Comparison of ENCODE assay signal across 16 cellular contexts in the genomic region with DNA sequence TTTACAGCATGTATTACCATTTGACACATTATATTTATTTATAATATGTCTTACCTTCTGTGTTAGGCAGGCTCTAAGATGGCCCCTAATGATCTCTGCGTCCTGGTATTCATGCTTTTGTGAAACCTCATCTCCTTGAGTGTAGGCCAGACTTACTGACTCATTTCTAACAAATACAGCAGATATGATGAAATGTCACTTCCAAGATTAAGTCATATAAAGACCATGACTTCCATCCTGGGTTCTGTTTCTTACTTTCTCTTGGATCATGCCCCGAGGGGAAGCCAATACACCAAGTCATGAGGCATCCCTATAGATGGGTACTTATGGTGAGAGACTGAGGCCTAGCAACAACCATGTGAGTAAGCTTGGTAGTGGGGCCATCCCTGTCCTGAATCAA. TPM values are rescaled to one million over a fixed set of nuclear protein-coding genes. Genes with fewer than 3 reads are reported as not detected.
A peak's percentile ranks its signal among the peaks of the same experiment; 100 is the strongest.
DNase-seq lines count a peak whose midpoint lies in the region; ATAC-seq and TF ChIP-seq lines count a peak whose summit lies in the region.
"Had no signal": no experiment of that assay in that cellular context is flagged by ENCODE, and none has a peak within 500 bp of the region (broad histone marks: within the 10 kb centered on the region; RNA-seq: fewer than 3 reads in every experiment).

No MANE protein-coding gene starts in this region.

- no peaks in the 10 kb centered on the region for H3K36me3 ChIP-seq in SK-N-SH (replicated peaks in 1 of 2; ENCODE audit: control insufficient read depth in 1 of 2, insufficient read depth in 2 of 2, low read length in 1 of 2)
- H3K36me3 ChIP-seq: neutrophil had no signal

- peaks cover 7% of the 10 kb centered on the region for H3K36me3 Mint-ChIP-seq in activated CD8-positive, alpha-beta memory T cell treated with anti-CD3 and anti-CD28 coated beads, Interleukin-2, amount 10 ng/mL, durations not matched to agents 7 days and 5 days

- H3F3A ChIP-seq in SK-N-SH (replicated peaks; ENCODE audit: insufficient read depth) = no peaks in the 10 kb centered on the region

- H3K9me3 Mint-ChIP-seq in activated CD8-positive, alpha-beta memory T cell treated with anti-CD3 and anti-CD28 coated beads, Interleukin-2, amount 10 ng/mL, durations not matched to agents 7 days and 5 days (ENCODE audit: low read depth) = peaks cover 18% of the 10 kb centered on the region

- H3K27ac Mint-ChIP-seq in activated CD8-positive, alpha-beta memory T cell treated with anti-CD3 and anti-CD28 coated beads, Interleukin-2, amount 10 ng/mL, durations not matched to agents 7 days and 5 days = no peak overlapping the region
- H3K27ac Mint-ChIP-seq: activated T-cell treated with anti-CD3 and anti-CD28 coated beads, Interleukin-2, amount 50 U/mL, for 72 hours had no signal

- H3K4me3 ChIP-seq in SK-N-SH (ENCODE audit: low read depth in 2 of 2, low read length in 1 of 2) = no peak overlapping the region
- H3K4me3 ChIP-seq: skin epidermis, testis had no signal

- peaks cover 28% of the 10 kb centered on the region; the same call in 1 of the 2 replicates for H3K79me2 ChIP-seq in SK-N-SH (ENCODE audit: insufficient read depth)

- no peak overlapping the region for H3K4me3 Mint-ChIP-seq in activated CD8-positive, alpha-beta memory T cell treated with anti-CD3 and anti-CD28 coated beads, Interleukin-2, amount 10 ng/mL, durations not matched to agents 7 days and 5 days
- H3K4me3 Mint-ChIP-seq: activated T-cell treated with anti-CD3 and anti-CD28 coated beads, Interleukin-2, amount 50 U/mL, for 72 hours had no signal

- no peaks in the 10 kb centered on the region for H3K27me3 Mint-ChIP-seq in activated CD8-positive, alpha-beta memory T cell treated with anti-CD3 and anti-CD28 coated beads, Interleukin-2, amount 10 ng/mL, durations not matched to agents 7 days and 5 days

- TF ChIP-seq RAD21 in SK-N-SH (IDR thresholded peaks at IDR 0.05; ENCODE audit: low read length) = no peak

- POLR2A ChIA-PET in SK-N-SH (lab: Yijun Ruan, JAX) = no interaction called here

- H4K20me1 ChIP-seq in SK-N-SH (ENCODE audit: insufficient read depth) = no peaks in the 10 kb centered on the region

- H3K4me2 ChIP-seq in SK-N-SH = no peak overlapping the region

- DNase-seq in SK-N-SH = no peak
- peak; percentile 94 for DNase-seq in RPMI7951 (ENCODE audit: low read depth)
- DNase-seq in renal cortical epithelial cell (ENCODE audit: low read depth) = peak; percentile 65
- DNase-seq in stimulated activated CD4-positive, alpha-beta T cell treated with anti-CD3 and anti-CD28 coated beads, Interleukin-2, amount 100 ng/mL, for 24 hours = no peak
- no peak for DNase-seq in activated CD8-positive, alpha-beta memory T cell treated with anti-CD3 and anti-CD28 coated beads, Interleukin-2, amount 10 ng/mL, durations not matched to agents 7 days and 5 days
- no peak for DNase-seq in activated CD4-positive, alpha-beta T cell treated with anti-CD3 and anti-CD28 coated beads, Interleukin-2, amount 50 U/mL, for 4 hours
- DNase-seq: 8988T; activated T-cell treated with anti-CD3 and anti-CD28 coated beads, Interleukin-2, amount 50 U/mL, for 72 hours; COR-L47; NCI-H1048; NCI-H446 treated with DMSO at 0.1 percent for 48 hours; testis had no signal

- H3K27ac ChIP-seq in SK-N-SH (ENCODE audit: low read depth in 2 of 2, low read length in 1 of 2) = no peak overlapping the region
- H3K27ac ChIP-seq: neutrophil, skin epidermis, testis had no signal

- 0 out of 2 replicates have a peak, but pooled peaks cover 9% of the 10 kb centered on the region for H3K9me3 ChIP-seq in SK-N-SH
- H3K9me3 ChIP-seq: neutrophil, testis had no signal

- H2AFZ ChIP-seq in SK-N-SH (ENCODE audit: low read depth) = no peak overlapping the region

- TF ChIP-seq CTCF in SK-N-SH (IDR thresholded peaks at IDR 0.05) = no peak

- no peaks in the 10 kb centered on the region for H3K9me2 ChIP-seq in SK-N-SH

- CTCF ChIA-PET in SK-N-SH (lab: Yijun Ruan, JAX) = no interaction called here
- CTCF ChIA-PET in activated CD8-positive, alpha-beta memory T cell treated with anti-CD3 and anti-CD28 coated beads, Interleukin-2, amount 10 ng/mL, durations not matched to agents 7 days and 5 days (lab: Charles Lee) = no interaction called here

- TF ChIP-seq EP300 in SK-N-SH (IDR thresholded peaks at IDR 0.05; ENCODE audit: borderline replicate concordance in 1 of 2, low read depth in 1 of 2, low read length in 1 of 2) = no peak

- no peak for ATAC-seq in SK-N-SH treated with all-trans-retinoic acid at 6 μM for 48 hours
- ATAC-seq in esophagus mucosa = peak; percentile 59
- ATAC-seq in activated CD8-positive, alpha-beta memory T cell treated with anti-CD3 and anti-CD28 coated beads, Interleukin-2, amount 10 ng/mL, durations not matched to agents 7 days and 5 days = no peak

- 83% methylated on average over 2 of the region's 2 CpGs for WGBS in SK-N-SH (ENCODE audit: low lambda C conversion rate)

- H3K9ac ChIP-seq in SK-N-SH = no peak overlapping the region

- H3K4me1 ChIP-seq in SK-N-SH (ENCODE audit: control insufficient read depth in 1 of 2, insufficient read depth in 2 of 2, low read depth in 1 of 2, low read length in 1 of 2) = peaks cover 0 to 4% of the 10 kb centered on the region in 2 experiments; a peak in 2 of 4 replicates
- H3K4me1 ChIP-seq: testis had no signal

- no peaks in the 10 kb centered on the region for H3K4me1 Mint-ChIP-seq in activated CD8-positive, alpha-beta memory T cell treated with anti-CD3 and anti-CD28 coated beads, Interleukin-2, amount 10 ng/mL, durations not matched to agents 7 days and 5 days

- no peaks in the 10 kb centered on the region for H3K27me3 ChIP-seq in SK-N-SH (ENCODE audit: insufficient read depth)
- H3K27me3 ChIP-seq: testis had no signal

TF ChIP-seq in SK-N-SH, 30 proteins besides CTCF, POLR2A, EP300 and RAD21:
- peak; percentile 43; the same call in 1 of the 2 replicates for TF ChIP-seq FOSL2 (IDR thresholded peaks at IDR 0.05; ENCODE audit: borderline replicate concordance, low read depth)
- no peak for TF ChIP-seq YY1 (IDR thresholded peaks at IDR 0.05; ENCODE audit: low read depth)
TF ChIP-seq in SK-N-SH: peak in this region for 1.

TF ChIP-seq in SK-N-SH treated with all-trans-retinoic acid at 6 μM for 48 hours, 23 proteins besides CTCF, POLR2A, EP300 and RAD21 (continues in another document):
- TF ChIP-seq GLIS3 (CRISPR knock-in tag; IDR thresholded peaks at IDR 0.05) = no peak
- no peak for TF ChIP-seq RARB (CRISPR knock-in tag; IDR thresholded peaks at IDR 0.05)
- no peak for TF ChIP-seq ZNF565 (CRISPR knock-in tag; conservative IDR thresholded peaks at IDR 0.05; ENCODE audit: low read depth)
- TF ChIP-seq POU6F1 (CRISPR knock-in tag; IDR thresholded peaks at IDR 0.05; ENCODE audit: borderline replicate concordance, low read depth) = no peak
- TF ChIP-seq ISL1 (CRISPR knock-in tag; IDR thresholded peaks at IDR 0.05) = no peak
- no peak for TF ChIP-seq ZFP30 (CRISPR knock-in tag; IDR thresholded peaks at IDR 0.05)
- TF ChIP-seq BACH2 (CRISPR knock-in tag; IDR thresholded peaks at IDR 0.05; ENCODE audit: borderline replicate concordance) = no peak
- no peak for TF ChIP-seq PATZ1 (CRISPR knock-in tag; IDR thresholded peaks at IDR 0.05; ENCODE audit: borderline replicate concordance)
- no peak for TF ChIP-seq ZNF8 (CRISPR knock-in tag; IDR thresholded peaks at IDR 0.05)
- TF ChIP-seq ESRRG (CRISPR knock-in tag; IDR thresholded peaks at IDR 0.05) = no peak
- no peak for TF ChIP-seq ZNF70 (CRISPR knock-in tag; IDR thresholded peaks at IDR 0.05)

RNA-seq across cellular contexts. Expression of gene ZHX3, which starts 30.2 kb away (rescaled TPM):
- polyA plus RNA-seq in SK-N-SH (2012; rRNA removed) = 6.0 and 6.9 TPM in 2 replicates
- 5.7 and 6.2 TPM in 2 replicates for polyA plus RNA-seq in SK-N-SH (2012; cell fraction: cytosol; rRNA removed)
- 9.9 and 11.4 TPM in 2 replicates for polyA plus RNA-seq in SK-N-SH (2012; cell fraction: nucleus; rRNA removed)
- total RNA-seq in RPMI7951 (2014; rRNA removed; shearing (Covaris generic)) = 20.8 and 22.1 TPM in 2 replicates
- total RNA-seq in esophagus mucosa (21.1 TPM), renal cortical epithelial cell (25.0 and 59.4 TPM in 2 replicates)
- 10 to 100 TPM; 11.4 to 13.3 TPM for total RNA-seq in activated CD8-positive, alpha-beta memory T cell treated with anti-CD3 and anti-CD28 coated beads, Interleukin-2, amount 10 ng/mL, durations not matched to agents 7 days and 5 days

RNA-seq across cellular contexts. Expression of gene LPIN3, which starts 53.3 kb away (rescaled TPM):
- polyA plus RNA-seq in SK-N-SH (2012; rRNA removed) = 0.21 and 0.34 TPM in 2 replicates
- polyA plus RNA-seq in SK-N-SH (2012; cell fraction: cytosol; rRNA removed) = 0.05 and 0.09 TPM in 2 replicates
- polyA plus RNA-seq in SK-N-SH (2012; cell fraction: nucleus; rRNA removed) = 1.8 and 1.9 TPM in 2 replicates
- total RNA-seq in RPMI7951 (2014; rRNA removed; shearing (Covaris generic)) = 4.5 and 6.0 TPM in 2 replicates
- total RNA-seq in esophagus mucosa (15.7 TPM), renal cortical epithelial cell (8.5 and 25.3 TPM in 2 replicates)
- 1 to 10 TPM in 1 of 2 experiments, under 1 TPM in 1; 0.37 to 1.5 TPM for total RNA-seq in activated CD8-positive, alpha-beta memory T cell treated with anti-CD3 and anti-CD28 coated beads, Interleukin-2, amount 10 ng/mL, durations not matched to agents 7 days and 5 days

Comparison
In these comparisons a context has a peak if more than half of its experiments do, and no peak if none do; other contexts are left out.
1. DNase-seq: peak in RPMI7951 (single experiment) and renal cortical epithelial cell (single experiment); none in SK-N-SH (single experiment), stimulated activated CD4-positive, alpha-beta T cell treated with anti-CD3 and anti-CD28 coated beads, Interleukin-2, amount 100 ng/mL, for 24 hours (0 of 2), activated CD8-positive, alpha-beta memory T cell treated with anti-CD3 and anti-CD28 coated beads, Interleukin-2, amount 10 ng/mL, durations not matched to agents 7 days and 5 days (single experiment) and activated CD4-positive, alpha-beta T cell treated with anti-CD3 and anti-CD28 coated beads, Interleukin-2, amount 50 U/mL, for 4 hours (0 of 2).